ENCODE assay signal across 20 cellular contexts in genomic region chr6:149074832-149075258, GRCh38.
DNase-seq lines count a peak whose midpoint lies in the region; ATAC-seq and TF ChIP-seq lines count a peak whose summit lies in the region.
"Had no signal": no experiment of that assay in that cellular context is flagged by ENCODE, and none has a peak within 500 bp of the region (broad histone marks: within the 10 kb centered on the region; RNA-seq: fewer than 3 reads in every experiment).

No MANE protein-coding gene starts in this region.

- no peak for TF ChIP-seq POLR2A in thyroid gland (IDR thresholded peaks at IDR 0.05)

- intact Hi-C loops in activated CD4-positive, alpha-beta T cell treated with anti-CD3 and anti-CD28 coated beads for 36 hours (cut with DNase I, micrococcal nuclease), result loop anchor here in 1 of 2 experiments (5.0 kb wide), 1 partner anchor 422 kb away; no protein-coding TSS in a partner anchor
- intact Hi-C loops in PC-3 (cut with micrococcal nuclease) (no loop called here), thyroid gland (cut with DNase I) (no loop called here)

- no peaks in the 10 kb centered on the region for H3K27me3 ChIP-seq in PC-3 (ENCODE audit: low read length)
- H3K27me3 ChIP-seq in thyroid gland, result no peaks in the 10 kb centered on the region
- H3K27me3 ChIP-seq: BLaER1 had no signal

- CTCF ChIA-PET in activated CD4-positive, alpha-beta T cell treated with anti-CD3 and anti-CD28 coated beads for 36 hours (lab: Charles Lee), result interaction anchor here (0.8 to 5.4 kb wide), 10 partner anchors 11 to 443 kb away, joined by 3 to 51 read pairs (median 5); no protein-coding TSS in a partner anchor
- CTCF ChIA-PET in PC-3 (lab: Charles Lee), result no interaction called here

- ATAC-seq in activated CD4-positive, alpha-beta T cell treated with anti-CD3 and anti-CD28 coated beads for 36 hours, result no peak
- ATAC-seq in PC-3 (no peak), HG03045 (IDR thresholded peaks at IDR 0.05; ENCODE audit: unreplicated experiment) (no peak)

- H3K4me3 ChIP-seq in PC-3 (ENCODE audit: low read length), result no peak overlapping the region
- H3K4me3 ChIP-seq in thyroid gland (replicated peaks in 1 of 3), result no peak overlapping the region
- H3K4me3 ChIP-seq: BLaER1, SK-N-MC had no signal

- no peaks in the 10 kb centered on the region for H3K36me3 Mint-ChIP-seq in activated CD4-positive, alpha-beta T cell treated with anti-CD3 and anti-CD28 coated beads for 36 hours (ENCODE audit: low read depth)

- H3K9ac ChIP-seq in PC-3 (ENCODE audit: low read length), result no peak overlapping the region
- H3K9ac ChIP-seq: BLaER1 had no signal

- no peaks in the 10 kb centered on the region for H3K9me3 Mint-ChIP-seq in activated CD4-positive, alpha-beta T cell treated with anti-CD3 and anti-CD28 coated beads for 36 hours (ENCODE audit: low read depth)
- H3K9me3 Mint-ChIP-seq: HFFc6 had no signal

- WGBS in thyroid gland, 2 donors, result 91 to 95% methylated on average over 2 of the region's 2 CpGs

- TF ChIP-seq CTCF in PC-3 (conservative IDR thresholded peaks at IDR 0.05; ENCODE audit: low read depth, low read length) (no peak), thyroid gland (IDR thresholded peaks at IDR 0.05) (no peak)

- H3K9me3 ChIP-seq in PC-3 (ENCODE audit: low read length), result no peaks in the 10 kb centered on the region
- no peaks in the 10 kb centered on the region for H3K9me3 ChIP-seq in thyroid gland

- H4K20me1 ChIP-seq in PC-3 (ENCODE audit: low read length), result no peaks in the 10 kb centered on the region
- H4K20me1 ChIP-seq: BLaER1 had no signal

- no TSS peak for BruUV-seq in PC-3 (replicated peaks; lab: Mats Ljungman, UMichigan)

- POLR2A ChIA-PET in activated CD4-positive, alpha-beta T cell treated with anti-CD3 and anti-CD28 coated beads for 36 hours (lab: Charles Lee), result interaction anchor here (0.7 to 1.9 kb wide), 4 partner anchors 9 to 1563 kb away, joined by 3 to 7 read pairs (median 4); no protein-coding TSS in a partner anchor
- POLR2A ChIA-PET in PC-3 (lab: Charles Lee; ENCODE audit: unreplicated experiment), result no interaction called here

- no peaks in the 10 kb centered on the region for H3K9me2 ChIP-seq in PC-3 (replicated peaks; ENCODE audit: low read length)

- peaks cover 36% of the 10 kb centered on the region for H3K4me1 Mint-ChIP-seq in activated CD4-positive, alpha-beta T cell treated with anti-CD3 and anti-CD28 coated beads for 36 hours

- DNase-seq in activated CD4-positive, alpha-beta T cell treated with anti-CD3 and anti-CD28 coated beads for 36 hours, result no peak
- DNase-seq in activated CD4-positive, alpha-beta T cell treated with anti-CD3 and anti-CD28 coated beads for 1 hour, result no peak
- no peak for DNase-seq in PC-3
- DNase-seq in islet precursor cell, result peak; percentile 41
- no peak for DNase-seq in thyroid gland
- DNase-seq in NCI-H524 (lab: John Stamatoyannopoulos, UW), result no peak
- no peak for DNase-seq in NCI-H2107 (lab: John Stamatoyannopoulos, UW)
- DNase-seq: H7; HFFc6; IMR-90; NCI-H1048; NCI-H1436; NCI-H2029; NCI-H2171 treated with DMSO at 0.1 percent for 48 hours; NCI-H748 treated with DMSO at 0.1 percent for 48 hours; NK-92 treated with Interleukin-12 subunit alpha and Interleukin-12 subunit beta, amount 100 ng/mL, for 24 hours; SHP77 had no signal

- H3K4me2 ChIP-seq in PC-3 (ENCODE audit: low read length), result 0 out of 2 replicates have a peak overlapping the region, but pooled peaks have one; percentile 62

- H3K27ac Mint-ChIP-seq in activated CD4-positive, alpha-beta T cell treated with anti-CD3 and anti-CD28 coated beads for 36 hours, result peak overlapping the region; percentile 52
- H3K27ac Mint-ChIP-seq: HFFc6 had no signal

- H2AFZ ChIP-seq in PC-3 (ENCODE audit: low read length), result no peak overlapping the region

- no peaks in the 10 kb centered on the region for H3F3A ChIP-seq in PC-3 (ENCODE audit: low read length, unreplicated experiment)

- H3K4me1 ChIP-seq in PC-3 (ENCODE audit: insufficient read depth, low read length) (peaks cover 39% of the 10 kb centered on the region), thyroid gland (peaks cover 24 to 40% of the 10 kb centered on the region in 2 donors)

- no peak overlapping the region for H3K4me3 Mint-ChIP-seq in activated CD4-positive, alpha-beta T cell treated with anti-CD3 and anti-CD28 coated beads for 36 hours
- H3K4me3 Mint-ChIP-seq: HFFc6 had no signal

- no peaks in the 10 kb centered on the region for H3K79me2 ChIP-seq in PC-3 (ENCODE audit: low read length)

- H3K36me3 ChIP-seq in PC-3 (ENCODE audit: low read depth, low read length), result no peaks in the 10 kb centered on the region
- no peaks in the 10 kb centered on the region for H3K36me3 ChIP-seq in thyroid gland
- H3K36me3 ChIP-seq: BLaER1 had no signal

- no peak overlapping the region for H3K27ac ChIP-seq in PC-3 (ENCODE audit: low read length)
- H3K27ac ChIP-seq in thyroid gland, result peak overlapping the region; percentile 27 to 59 (median 56)
- H3K27ac ChIP-seq: BLaER1 had no signal

- H3K27me3 Mint-ChIP-seq in activated CD4-positive, alpha-beta T cell treated with anti-CD3 and anti-CD28 coated beads for 36 hours, result no peaks in the 10 kb centered on the region
